In genomic region chr1:207579436-207579799, GRCh38 we compare ENCODE assay signal across 8 cellular contexts.
A peak's percentile ranks its signal among the peaks of the same experiment; 100 is the strongest.
DNase-seq lines count a peak whose midpoint lies in the region; ATAC-seq and TF ChIP-seq lines count a peak whose summit lies in the region.

No MANE protein-coding gene starts in this region.

- H3K4me1 ChIP-seq in osteoblast (ENCODE audit: insufficient read depth, low read length) = no peaks in the 10 kb centered on the region

- DNase-seq in AG09309 (ENCODE audit: low read depth) = peak; percentile 20
- DNase-seq in GM12865 (ENCODE audit: low read depth) = peak; percentile 74
- DNase-seq in NCI-H1694 (lab: John Stamatoyannopoulos, UW) = peak; percentile 6
- DNase-seq in activated B cell treated with CpG ODN at 0.5 μM for 24 hours = no peak
- DNase-seq in fibroblast of villous mesenchyme (ENCODE audit: low read depth) = peak; percentile 67
- peak; percentile 52 for DNase-seq in osteoblast (ENCODE audit: insufficient read length, low spot score, missing footprints)
- no peak for DNase-seq in activated effector memory CD4-positive, alpha-beta T cell treated with anti-CD3 and anti-CD28 coated beads, Interleukin-2, amount 50 U/mL, for 16 hours

- no peaks in the 10 kb centered on the region for H3K27me3 ChIP-seq in osteoblast (ENCODE audit: insufficient read depth, low read length)

- no peak overlapping the region for H3K4me2 ChIP-seq in osteoblast (ENCODE audit: insufficient read depth, low read length)

- H3K9me3 Mint-ChIP-seq in activated B cell treated with CpG ODN at 0.5 μM for 24 hours = no peaks in the 10 kb centered on the region

- no peak overlapping the region for H3K4me3 Mint-ChIP-seq in activated B cell treated with CpG ODN at 0.5 μM for 24 hours

- peak overlapping the region; percentile 15 for H3K27ac Mint-ChIP-seq in activated B cell treated with CpG ODN at 0.5 μM for 24 hours

- POLR2A ChIA-PET in activated B cell treated with CpG ODN at 0.5 μM for 24 hours (lab: Charles Lee) = no interaction called here

- H3K36me3 ChIP-seq in osteoblast (ENCODE audit: insufficient read depth, low read length) = no peaks in the 10 kb centered on the region

- TF ChIP-seq CTCF in AG09309 (IDR thresholded peaks at IDR 0.05; ENCODE audit: control insufficient read depth, insufficient read depth, low read depth, low read length, missing control alignments) = peak; percentile 75
- peak; percentile 64 for TF ChIP-seq CTCF in GM12865 (IDR thresholded peaks at IDR 0.05; ENCODE audit: insufficient read depth, low read depth, low read length, missing control alignments)
- TF ChIP-seq CTCF in activated B cell treated with CpG ODN at 0.5 μM for 24 hours (IDR thresholded peaks at IDR 0.05) = no peak
- peak; percentile 73 for TF ChIP-seq CTCF in fibroblast of villous mesenchyme (IDR thresholded peaks at IDR 0.05; ENCODE audit: insufficient read depth, low read depth, low read length)
- TF ChIP-seq CTCF in osteoblast (IDR thresholded peaks at IDR 0.05; ENCODE audit: extremely low read depth, low read depth, low read length) = peak; percentile 69

- no peaks in the 10 kb centered on the region for H3K79me2 ChIP-seq in osteoblast (ENCODE audit: insufficient read depth, low read length)

- CTCF ChIA-PET in activated B cell treated with CpG ODN at 0.5 μM for 24 hours (lab: Charles Lee) = interaction anchor here (1.0 to 1.5 kb wide), 4 partner anchors 40 to 384 kb away, joined by 3 to 5 read pairs (median 4); no protein-coding TSS in a partner anchor

- peak; percentile 67 for ATAC-seq in HG02588 (IDR thresholded peaks at IDR 0.05; ENCODE audit: unreplicated experiment)
- peak; percentile 77 for ATAC-seq in activated B cell treated with CpG ODN at 0.5 μM for 24 hours (ENCODE audit: low read depth)

- no peaks in the 10 kb centered on the region for H4K20me1 ChIP-seq in osteoblast (ENCODE audit: insufficient read depth, low read length)

- intact Hi-C loops in activated B cell treated with CpG ODN at 0.5 μM for 24 hours (cut with micrococcal nuclease) = no loop called here

- H2AFZ ChIP-seq in osteoblast (ENCODE audit: low read length) = peak overlapping the region; percentile 64

- no peaks in the 10 kb centered on the region for H3K27me3 Mint-ChIP-seq in activated B cell treated with CpG ODN at 0.5 μM for 24 hours

- H3K4me3 ChIP-seq in AG09309 (ENCODE audit: control insufficient read depth, low read depth, low read length) (no peak overlapping the region), GM12865 (ENCODE audit: low read depth, low read length) (no peak overlapping the region), fibroblast of villous mesenchyme (ENCODE audit: low read depth, low read length) (no peak overlapping the region), osteoblast (ENCODE audit: insufficient read depth, low read length) (no peak overlapping the region)

- peaks cover 6% of the 10 kb centered on the region for H3K4me1 Mint-ChIP-seq in activated B cell treated with CpG ODN at 0.5 μM for 24 hours

- peaks cover 77% of the 10 kb centered on the region for H3K36me3 Mint-ChIP-seq in activated B cell treated with CpG ODN at 0.5 μM for 24 hours (ENCODE audit: low read depth)

- H3K27ac ChIP-seq in osteoblast (ENCODE audit: low read depth, low read length) = no peak overlapping the region

- no peaks in the 10 kb centered on the region for H3K9me3 ChIP-seq in osteoblast (ENCODE audit: low read depth, low read length)

Comparison
In these comparisons a context has a peak if more than half of its experiments do, and no peak if none do; other contexts are left out.
1. DNase-seq: peak in AG09309 (single experiment), GM12865 (single experiment), NCI-H1694 (single experiment), fibroblast of villous mesenchyme (single experiment) and osteoblast (single experiment); none in activated B cell treated with CpG ODN at 0.5 μM for 24 hours (single experiment) and activated effector memory CD4-positive, alpha-beta T cell treated with anti-CD3 and anti-CD28 coated beads, Interleukin-2, amount 50 U/mL, for 16 hours (single experiment).